Comparison of ENCODE assay signal across 30 cellular contexts in genomic region chr12:38166225-38166624, GRCh38.
"Had no signal": no experiment of that assay in that cellular context is flagged by ENCODE, and none has a peak within 500 bp of the region (broad histone marks: within the 10 kb centered on the region; RNA-seq: fewer than 3 reads in every experiment).

No MANE protein-coding gene starts in this region.

- H3K4me1 ChIP-seq: parathyroid adenoma, psoas muscle, right lobe of liver, sigmoid colon, stomach, suprapubic skin, testis, tibial artery, transverse colon, upper lobe of right lung, uterus had no signal

- DNase-seq: naive thymus-derived CD8-positive, alpha-beta T cell; nephron progenitor cell; occipital lobe; ovary; posterior cingulate gyrus; psoas muscle; right cardiac atrium; right lobe of liver; sigmoid colon; small intestine; stimulated activated CD4-positive, alpha-beta T cell treated with anti-CD3 and anti-CD28 coated beads, Interleukin-15, amount 100 ng/mL, for 24 hours; stimulated activated CD4-positive, alpha-beta T cell treated with anti-CD3 and anti-CD28 coated beads, Interleukin-2, amount 100 ng/mL, for 24 hours; stimulated activated CD4-positive, alpha-beta T cell treated with anti-CD3 and anti-CD28 coated beads, Interleukin-2, amount 100 ng/mL, for 48 hours; stimulated activated CD4-positive, alpha-beta T cell treated with anti-CD3 and anti-CD28 coated beads, Interleukin-4, amount 100 ng/mL, for 24 hours; stimulated activated naive B cell treated with anti-CD40 and anti-IgM and Interleukin-4, amounts not matched to agents 10 μg/mL and 1 μg/mL and 100 μg/mL, for 72 hours; stimulated activated naive CD4-positive, alpha-beta T cell treated with Interleukin-2 at 50 U/mL for 16 hours; stomach; testis; tibial artery; transverse colon; upper lobe of right lung; uterus had no signal

- H3K4me1 Mint-ChIP-seq: nephron progenitor cell; neural crest cell; stimulated activated effector memory CD8-positive, alpha-beta T cell treated with anti-CD3 and anti-CD28 coated beads, Interleukin-12 subunit alpha, Interleukin-12 subunit beta, amount 100 ng/mL, for 72 hours; stimulated activated naive B cell treated with anti-CD40 and anti-IgM and Interleukin-4, amounts not matched to agents 10 μg/mL and 1 μg/mL and 100 μg/mL, for 72 hours had no signal

- H3K9me3 Mint-ChIP-seq: stimulated activated naive CD8-positive, alpha-beta T cell treated with anti-CD3 and anti-CD28 coated beads, Interleukin-15, Interleukin-2, amounts not matched to agents 100 ng/mL and 50 ng/mL, for 24 hours; type B pancreatic cell had no signal

- H3K27me3 ChIP-seq: ovary, right lobe of liver, sigmoid colon, stomach, suprapubic skin, testis, tibial artery, transverse colon, upper lobe of right lung, uterus had no signal

- H3K27ac Mint-ChIP-seq: naive thymus-derived CD8-positive, alpha-beta T cell; natural killer cell treated with Interleukin-12 subunit alpha and Interleukin-12 subunit beta and Interleukin-15 and Interleukin-18, amount 100 ng/mL, for 72 hours; nephron progenitor cell; progenitor cell of endocrine pancreas; stimulated activated effector memory CD8-positive, alpha-beta T cell treated with anti-CD3 and anti-CD28 coated beads, Interleukin-12 subunit alpha, Interleukin-12 subunit beta, amount 100 ng/mL, for 72 hours; stimulated activated naive B cell treated with anti-CD40 and anti-IgM and Interleukin-4, amounts not matched to agents 10 μg/mL and 1 μg/mL and 100 μg/mL, for 72 hours; stimulated activated naive CD8-positive, alpha-beta T cell treated with anti-CD3 and anti-CD28 coated beads, Interleukin-15, Interleukin-2, amounts not matched to agents 100 ng/mL and 50 ng/mL, for 24 hours; type B pancreatic cell had no signal

- H3K27me3 Mint-ChIP-seq: naive thymus-derived CD8-positive, alpha-beta T cell; natural killer cell treated with Interleukin-12 subunit alpha and Interleukin-12 subunit beta and Interleukin-15 and Interleukin-18, amount 100 ng/mL, for 72 hours; progenitor cell of endocrine pancreas; stimulated activated naive B cell treated with anti-CD40 and anti-IgM and Interleukin-4, amounts not matched to agents 10 μg/mL and 1 μg/mL and 100 μg/mL, for 72 hours; stimulated activated naive CD8-positive, alpha-beta T cell treated with anti-CD3 and anti-CD28 coated beads, Interleukin-15, Interleukin-2, amounts not matched to agents 100 ng/mL and 50 ng/mL, for 24 hours; type B pancreatic cell had no signal

- H3K4me3 ChIP-seq: ovary, psoas muscle, right lobe of liver, sigmoid colon, stomach, suprapubic skin, testis, tibial artery, transverse colon, upper lobe of right lung, uterus had no signal

- H3K27ac ChIP-seq: ovary, parathyroid adenoma, psoas muscle, right lobe of liver, sigmoid colon, stomach, suprapubic skin, testis, tibial artery, transverse colon, upper lobe of right lung, uterus had no signal

- H3K36me3 ChIP-seq: ovary, right lobe of liver, sigmoid colon, stomach, suprapubic skin, tibial artery, transverse colon, upper lobe of right lung, uterus had no signal

- H3K79me2 ChIP-seq: parathyroid adenoma had no signal

- H3K9ac ChIP-seq: parathyroid adenoma had no signal

- H3K4me3 Mint-ChIP-seq: naive thymus-derived CD8-positive, alpha-beta T cell; natural killer cell treated with Interleukin-12 subunit alpha and Interleukin-12 subunit beta and Interleukin-15 and Interleukin-18, amount 100 ng/mL, for 72 hours; nephron progenitor cell; neural crest cell; stimulated activated effector memory CD8-positive, alpha-beta T cell treated with anti-CD3 and anti-CD28 coated beads, Interleukin-12 subunit alpha, Interleukin-12 subunit beta, amount 100 ng/mL, for 72 hours; stimulated activated naive B cell treated with anti-CD40 and anti-IgM and Interleukin-4, amounts not matched to agents 10 μg/mL and 1 μg/mL and 100 μg/mL, for 72 hours; stimulated activated naive CD8-positive, alpha-beta T cell treated with anti-CD3 and anti-CD28 coated beads, Interleukin-15, Interleukin-2, amounts not matched to agents 100 ng/mL and 50 ng/mL, for 24 hours; type B pancreatic cell had no signal

- H3K9me3 ChIP-seq: ovary, psoas muscle, right lobe of liver, sigmoid colon, suprapubic skin, testis, transverse colon, upper lobe of right lung, uterus had no signal

- H3K36me3 Mint-ChIP-seq: naive thymus-derived CD8-positive, alpha-beta T cell; natural killer cell treated with Interleukin-12 subunit alpha and Interleukin-12 subunit beta and Interleukin-15 and Interleukin-18, amount 100 ng/mL, for 72 hours; stimulated activated effector memory CD8-positive, alpha-beta T cell treated with anti-CD3 and anti-CD28 coated beads, Interleukin-12 subunit alpha, Interleukin-12 subunit beta, amount 100 ng/mL, for 72 hours; stimulated activated naive B cell treated with anti-CD40 and anti-IgM and Interleukin-4, amounts not matched to agents 10 μg/mL and 1 μg/mL and 100 μg/mL, for 72 hours; type B pancreatic cell had no signal

- H2AFZ ChIP-seq: parathyroid adenoma had no signal
